In genomic region chr6:89828988-89829590, GRCh38 we compare ENCODE assay signal across 8 cellular contexts. TPM values are rescaled to one million over a fixed set of nuclear protein-coding genes. Genes with fewer than 3 reads are reported as not detected.
DNase-seq lines count a peak whose midpoint lies in the region; ATAC-seq and TF ChIP-seq lines count a peak whose summit lies in the region.

No MANE protein-coding gene starts in this region.

- TF ChIP-seq POLR2A in Peyer's patch (IDR thresholded peaks at IDR 0.05) = peak in 1 of 2 donors; percentile 17
- peak; percentile 59 for TF ChIP-seq POLR2A in transverse colon (IDR thresholded peaks at IDR 0.05)

- H3K27ac ChIP-seq in Peyer's patch = peak overlapping the region; percentile 87 to 92 (median 90)
- peak overlapping the region; percentile 26 for H3K27ac ChIP-seq in caudate nucleus (ENCODE audit: low read depth, low read length)
- peak overlapping the region; percentile 88 to 97 (median 92) for H3K27ac ChIP-seq in transverse colon

- H3K4me3 ChIP-seq in Peyer's patch (peak overlapping the region; percentile 78 to 93 (median 86)), transverse colon (peak overlapping the region; percentile 55 to 89 (median 84))

- ATAC-seq in GM19351 (IDR thresholded peaks at IDR 0.05; ENCODE audit: unreplicated experiment) = peak; percentile 35
- ATAC-seq in HG03196 (IDR thresholded peaks at IDR 0.05; ENCODE audit: unreplicated experiment) = peak; percentile 24
- peak; percentile 26 for ATAC-seq in memory B cell (ENCODE audit: low read depth)

- peak overlapping the region; percentile 92 for H3K27ac Mint-ChIP-seq in memory B cell

- no peak for TF ChIP-seq EP300 in transverse colon (IDR thresholded peaks at IDR 0.05; ENCODE audit: low read depth)

- H3K27me3 ChIP-seq in Peyer's patch = no peaks in the 10 kb centered on the region
- H3K27me3 ChIP-seq in transverse colon = no peaks in the 10 kb centered on the region

- H3K36me3 Mint-ChIP-seq in memory B cell = peaks cover 9% of the 10 kb centered on the region

- H3K9me3 ChIP-seq in Peyer's patch = no peaks in the 10 kb centered on the region
- no peaks in the 10 kb centered on the region for H3K9me3 ChIP-seq in transverse colon

- no peaks in the 10 kb centered on the region for H3K27me3 Mint-ChIP-seq in memory B cell

- WGBS in transverse colon (ENCODE audit: low coverage in 1 of 2), 2 donors = 3 to 5% methylated on average over 12 to 22 of the region's 22 CpGs

- TF ChIP-seq CTCF in Peyer's patch (IDR thresholded peaks at IDR 0.05) (no peak), transverse colon (IDR thresholded peaks at IDR 0.05) (no peak)

- H3K36me3 ChIP-seq in Peyer's patch (peaks cover 0 to 9% (median 0%) of the 10 kb centered on the region in 3 donors), transverse colon (no peaks in the 10 kb centered on the region)

- peak; percentile 23 for DNase-seq in COLO668 (lab: John Stamatoyannopoulos, UW; ENCODE audit: unreplicated experiment)
- peak in 1 of 3 donors; percentile 50 for DNase-seq in Peyer's patch
- DNase-seq in caudate nucleus (lab: John Stamatoyannopoulos, UW) = peak in 3 of 61 donors; percentile 17 to 45 (median 31)
- DNase-seq in memory B cell (ENCODE audit: low spot score in 2 of 2) = no peak
- DNase-seq in transverse colon = peak; percentile 22
- DNase-seq in SHP77 treated with DMSO at 0.1 percent for 48 hours (lab: John Stamatoyannopoulos, UW) = no peak

- intact Hi-C loops in transverse colon (cut with DNase I; ENCODE audit: low total_unique reads) = no loop called here

- peak overlapping the region; percentile 98 for H3K4me3 Mint-ChIP-seq in memory B cell

- H3K4me1 Mint-ChIP-seq in memory B cell = peaks cover 18% of the 10 kb centered on the region

- in situ Hi-C loops in transverse colon (cut with MboI; ENCODE audit: low pct_ligation_motif_present in 1 of 4, low pct_unique_long_range_greater_than_20kb in 1 of 4, low sequenced_read_pairs in 3 of 4) = loop anchor here in 1 of 4 donors (25.0 kb wide), 1 partner anchor 867 kb away; the partner anchor contains the start of gene RNGTT

- H3K4me1 ChIP-seq in Peyer's patch = peaks cover 0 to 7% (median 0%) of the 10 kb centered on the region in 4 donors
- H3K4me1 ChIP-seq in transverse colon = peaks cover 4 to 14% (median 10%) of the 10 kb centered on the region in 4 donors

- H3K9me3 Mint-ChIP-seq in memory B cell = no peaks in the 10 kb centered on the region

RNA-seq across cellular contexts. Expression of gene CASP8AP2, which starts 0.6 kb away (rescaled TPM):
- total RNA-seq in Peyer's patch = 10 to 100 TPM; 15.9 to 33.0 (median 19.2) TPM
- total RNA-seq in transverse colon = 10 to 100 TPM in 3 of 4 donors, 1 to 10 TPM in 1; 8.0 to 19.8 (median 15.1) TPM

RNA-seq across cellular contexts. Expression of gene MDN1, which starts 9.5 kb away (rescaled TPM):
- total RNA-seq in Peyer's patch = 10 to 100 TPM; 19.6 to 62.7 (median 35.5) TPM
- 10 to 100 TPM; 16.8 to 30.8 (median 24.0) TPM for total RNA-seq in transverse colon

Comparison
In these comparisons a context has a peak if more than half of its experiments do, and no peak if none do; other contexts are left out.
1. DNase-seq: peak in COLO668 (single experiment) and transverse colon (single experiment); none in memory B cell (0 of 2) and SHP77 treated with DMSO at 0.1 percent for 48 hours (single experiment).
2. H3K27ac ChIP-seq: peak in every context shown above with its lines; median percentile 92 in transverse colon; 90 in Peyer's patch; 26 in caudate nucleus.
3. Peak in every context shown above with its lines, with median percentiles within 50 percentile points of each other: ATAC-seq.